Comparison of ENCODE assay signal across 13 cellular contexts in genomic region chr6:13760948-13761347, GRCh38. TPM values are rescaled to one million over a fixed set of nuclear protein-coding genes. Genes with fewer than 3 reads are reported as not detected.
A peak's percentile ranks its signal among the peaks of the same experiment; 100 is the strongest.
DNase-seq lines count a peak whose midpoint lies in the region; ATAC-seq and TF ChIP-seq lines count a peak whose summit lies in the region.
"Had no signal": no experiment of that assay in that cellular context is flagged by ENCODE, and none has a peak within 500 bp of the region (broad histone marks: within the 10 kb centered on the region; RNA-seq: fewer than 3 reads in every experiment).

No MANE protein-coding gene starts in this region.

- DNase-seq in adipocyte (ENCODE audit: low read depth) (peak; percentile 93), foreskin fibroblast (peak; percentile 67 to 86), psoas muscle (no peak), germinal center (ENCODE audit: low spot score) (no peak), hippocampal formation (lab: John Stamatoyannopoulos, UW) (no peak)
- DNase-seq: activated CD8-positive, alpha-beta T cell treated with anti-CD3 and anti-CD28 coated beads, Interleukin-2, amount 10 ng/mL, durations not matched to agents 7 days and 5 days; NCI-H345; stimulated activated CD4-positive, alpha-beta T cell treated with anti-CD3 and anti-CD28 coated beads, Interleukin-15, amount 100 ng/mL, for 24 hours; stimulated activated naive CD4-positive, alpha-beta T cell had no signal

- H3K4me1 ChIP-seq in BLaER1 (peaks cover 41% of the 10 kb centered on the region), adipocyte (ENCODE audit: control insufficient read depth, insufficient read depth, low read length) (peaks cover 37% of the 10 kb centered on the region), psoas muscle (no peaks in the 10 kb centered on the region)

- H3K27ac ChIP-seq in BLaER1 (0 out of 2 replicates have a peak overlapping the region, but pooled peaks have one; percentile 82), psoas muscle (no peak overlapping the region)

- no peaks in the 10 kb centered on the region for H3K36me3 ChIP-seq in BLaER1
- no peaks in the 10 kb centered on the region for H3K36me3 ChIP-seq in adipocyte (ENCODE audit: control insufficient read depth, insufficient read depth, low read length, severe bottlenecking)
- H3K36me3 ChIP-seq in psoas muscle (ENCODE audit: insufficient read depth in 1 of 2, low read depth in 1 of 2): no peaks in the 10 kb centered on the region

- 49 to 63% (median 55%) methylated on average over 5 of the region's 5 CpGs for WGBS in psoas muscle, 3 donors

- H3K4me3 ChIP-seq in BLaER1: no peak overlapping the region
- H3K4me3 ChIP-seq in adipocyte (ENCODE audit: low read length): peak overlapping the region; percentile 66
- no peak overlapping the region for H3K4me3 ChIP-seq in foreskin fibroblast (ENCODE audit: low read depth in 1 of 2, low read length in 2 of 2)
- no peak overlapping the region for H3K4me3 ChIP-seq in psoas muscle
- H3K4me3 ChIP-seq: SK-N-MC had no signal

- no peak for TF ChIP-seq CTCF in foreskin fibroblast (IDR thresholded peaks at IDR 0.05; ENCODE audit: low read depth, low read length)
- no peak for TF ChIP-seq CTCF in psoas muscle (IDR thresholded peaks at IDR 0.05)

- H3K9ac ChIP-seq in BLaER1: no peak overlapping the region
- H3K9ac ChIP-seq in adipocyte (ENCODE audit: low read length): peak overlapping the region; percentile 73

- peak in 3 of 4 donors; percentile 34 to 58 (median 50) for ATAC-seq in psoas muscle
- no peak for ATAC-seq in HG03196 (IDR thresholded peaks at IDR 0.05; ENCODE audit: unreplicated experiment)
- ATAC-seq in HG02852 (IDR thresholded peaks at IDR 0.05; ENCODE audit: unreplicated experiment): no peak
- ATAC-seq: activated CD8-positive, alpha-beta T cell treated with anti-CD3 and anti-CD28 coated beads, Interleukin-2, amount 10 ng/mL, durations not matched to agents 7 days and 5 days had no signal

- no peaks in the 10 kb centered on the region for H4K20me1 ChIP-seq in BLaER1

- H3K27me3 ChIP-seq in BLaER1 (no peaks in the 10 kb centered on the region), adipocyte (replicated peaks; ENCODE audit: control insufficient read depth, insufficient read depth, low read length) (no peaks in the 10 kb centered on the region), psoas muscle (ENCODE audit: insufficient read depth in 3 of 3, low read length in 2 of 3) (no peaks in the 10 kb centered on the region)

- intact Hi-C loops in psoas muscle (cut with DNase I): no loop called here

- H3K4me2 ChIP-seq in BLaER1: no peak overlapping the region

- H3K9me3 ChIP-seq in BLaER1: 0 out of 2 replicates have a peak, but pooled peaks cover 5% of the 10 kb centered on the region
- H3K9me3 ChIP-seq in adipocyte (ENCODE audit: control insufficient read depth, low read length): no peaks in the 10 kb centered on the region
- H3K9me3 ChIP-seq in psoas muscle: no peaks in the 10 kb centered on the region

RNA-seq across cellular contexts. Expression of gene RANBP9, which starts 49.3 kb away (rescaled TPM):
- total RNA-seq in psoas muscle: 10 to 100 TPM; 52.9 to 72.6 (median 58.2) TPM
- polyA plus RNA-seq in psoas muscle: 10 to 100 TPM; 22.3 to 64.2 (median 37.3) TPM

RNA-seq across cellular contexts. Expression of gene MCUR1, which starts 53.4 kb away (rescaled TPM):
- 10 to 100 TPM; 20.5 to 31.9 (median 23.2) TPM for total RNA-seq in psoas muscle
- 10 to 100 TPM; 17.9 to 20.1 (median 18.0) TPM for polyA plus RNA-seq in psoas muscle

Comparison
In these comparisons a context has a peak if more than half of its experiments do, and no peak if none do; other contexts are left out.
1. DNase-seq: peak in adipocyte (single experiment) and foreskin fibroblast (2 of 2); none in psoas muscle (0 of 2), germinal center (single experiment) and hippocampal formation (0 of 2).
2. ATAC-seq: peak in psoas muscle (3 of 4); none in HG03196 (single experiment) and HG02852 (single experiment).